ENCODE assay signal across 31 cellular contexts in genomic region chr1:14704846-14705245, GRCh38.
DNase-seq lines count a peak whose midpoint lies in the region; ATAC-seq and TF ChIP-seq lines count a peak whose summit lies in the region.
"Had no signal": no experiment of that assay in that cellular context is flagged by ENCODE, and none has a peak within 500 bp of the region (broad histone marks: within the 10 kb centered on the region; RNA-seq: fewer than 3 reads in every experiment).

No MANE protein-coding gene starts in this region.

- H3K4me3 ChIP-seq in PC-3 (ENCODE audit: low read length) (no peak overlapping the region), left lung (no peak overlapping the region)
- H3K4me3 ChIP-seq: A549, K562, left ventricle myocardium inferior, MG63, right lobe of liver, SK-N-MC, testis had no signal

- 0 out of 2 replicates have a peak, but pooled peaks cover 4% of the 10 kb centered on the region for H3K9me3 ChIP-seq in PC-3 (ENCODE audit: low read length)
- H3K9me3 ChIP-seq in left lung, result no peaks in the 10 kb centered on the region
- H3K9me3 ChIP-seq: A549, MG63, right lobe of liver, testis had no signal

- in situ Hi-C loops in Caki2 (cut with HindIII; ENCODE audit: low pct_unique_long_range_greater_than_20kb, low sequenced_read_pairs), result no loop called here

- ATAC-seq in PC-3, result no peak
- ATAC-seq in foreskin keratinocyte, result peak; percentile 41
- ATAC-seq in left lung, result no peak
- no peak for ATAC-seq in GM19395 (IDR thresholded peaks at IDR 0.05; ENCODE audit: unreplicated experiment)
- ATAC-seq: A549; activated naive CD8-positive, alpha-beta T cell treated with anti-CD3 and anti-CD28 coated beads, Interleukin-2, amount 50 U/mL, for 24 hours; activated T-cell treated with anti-CD3 and anti-CD28 coated beads, Interleukin-2, amount 50 U/mL, for 4 hours; K562; right lobe of liver had no signal

- POLR2A ChIA-PET in PC-3 (lab: Charles Lee; ENCODE audit: unreplicated experiment), result no interaction called here

- CTCF ChIA-PET in PC-3 (lab: Charles Lee), result no interaction called here

- H3K9ac ChIP-seq in PC-3 (ENCODE audit: low read length), result no peak overlapping the region
- H3K9ac ChIP-seq: parathyroid adenoma had no signal

- no peaks in the 10 kb centered on the region for H3K9me2 ChIP-seq in PC-3 (replicated peaks; ENCODE audit: low read length)

- H3K36me3 ChIP-seq in PC-3 (ENCODE audit: low read depth, low read length) (no peaks in the 10 kb centered on the region), left lung (no peaks in the 10 kb centered on the region)
- H3K36me3 ChIP-seq: left ventricle myocardium inferior, MG63, right lobe of liver had no signal

- H2AFZ ChIP-seq in PC-3 (ENCODE audit: low read length), result no peak overlapping the region
- H2AFZ ChIP-seq: parathyroid adenoma had no signal

- intact Hi-C loops in PC-3 (cut with micrococcal nuclease) (no loop called here), left lung (cut with DNase I) (no loop called here)

- H3K79me2 ChIP-seq in PC-3 (ENCODE audit: low read length), result no peaks in the 10 kb centered on the region
- H3K79me2 ChIP-seq: parathyroid adenoma had no signal

- H3K27ac ChIP-seq in PC-3 (ENCODE audit: low read length) (no peak overlapping the region), foreskin keratinocyte (no peak overlapping the region), left lung (no peak overlapping the region)
- H3K27ac ChIP-seq: A549, left ventricle myocardium inferior, parathyroid adenoma, right lobe of liver, SK-N-MC, testis had no signal

- no peaks in the 10 kb centered on the region for H3K27me3 ChIP-seq in PC-3 (ENCODE audit: low read length)
- H3K27me3 ChIP-seq in foreskin keratinocyte, result no peaks in the 10 kb centered on the region
- H3K27me3 ChIP-seq in left lung, result no peaks in the 10 kb centered on the region
- H3K27me3 ChIP-seq: MG63, right lobe of liver, testis had no signal

- DNase-seq in Caki2 (ENCODE audit: low read depth), result peak; percentile 66
- DNase-seq in HT1080 (ENCODE audit: low read depth), result peak; percentile 38
- DNase-seq in PC-3, result peak; percentile 38
- DNase-seq in foreskin keratinocyte, result peak; percentile 55 to 71
- no peak for DNase-seq in left lung
- no peak for DNase-seq in pons (ENCODE audit: low spot score)
- no peak for DNase-seq in GM19238 (ENCODE audit: insufficient read length, low spot score)
- DNase-seq: activated gamma-delta T cell treated with Interleukin-2 at 50 U/mL for 16 hours; activated naive CD8-positive, alpha-beta T cell treated with anti-CD3 and anti-CD28 coated beads, Interleukin-2, amount 50 U/mL, for 24 hours; activated T-cell treated with anti-CD3 and anti-CD28 coated beads, Interleukin-2, amount 50 U/mL, for 4 hours; AML-193; caudate nucleus; CD4-positive, alpha-beta memory T cell; cortex of kidney; DMS153; erythroblast; glutamatergic neuron; GOT3; left ventricle myocardium inferior; mesendoderm; MG63; NCI-H1930; NCI-H526 treated with DMSO at 0.1 percent for 48 hours; right lobe of liver; stimulated activated CD8-positive, alpha-beta memory T cell treated with anti-CD3 and anti-CD28 coated beads, Interleukin-4, amount 100 ng/mL, for 48 hours; testis had no signal

- no TSS peak for BruUV-seq in PC-3 (replicated peaks; lab: Mats Ljungman, UMichigan)

- no peaks in the 10 kb centered on the region for H3F3A ChIP-seq in PC-3 (ENCODE audit: low read length, unreplicated experiment)

- no peak overlapping the region for H3K4me2 ChIP-seq in PC-3 (ENCODE audit: low read length)
- H3K4me2 ChIP-seq: A549 had no signal

- H3K4me1 ChIP-seq in PC-3 (ENCODE audit: insufficient read depth, low read length) (peaks cover 10% of the 10 kb centered on the region), foreskin keratinocyte (no peaks in the 10 kb centered on the region), left lung (no peaks in the 10 kb centered on the region)
- H3K4me1 ChIP-seq: A549, left ventricle myocardium inferior, parathyroid adenoma, right lobe of liver, testis had no signal

- no peaks in the 10 kb centered on the region for H4K20me1 ChIP-seq in PC-3 (ENCODE audit: low read length)

- TF ChIP-seq CTCF in PC-3 (conservative IDR thresholded peaks at IDR 0.05; ENCODE audit: low read depth, low read length), result no peak
- no peak for TF ChIP-seq CTCF in foreskin keratinocyte (conservative IDR thresholded peaks at IDR 0.05)
- no peak for TF ChIP-seq CTCF in left lung (IDR thresholded peaks at IDR 0.05)

Comparison
In these comparisons a context has a peak if more than half of its experiments do, and no peak if none do; other contexts are left out.
1. DNase-seq: peak in Caki2 (single experiment), HT1080 (single experiment), PC-3 (single experiment) and foreskin keratinocyte (2 of 2); none in left lung (0 of 2), pons (single experiment) and GM19238 (single experiment).